1 cellular context compared by ENCODE assay signal in the genomic region with DNA sequence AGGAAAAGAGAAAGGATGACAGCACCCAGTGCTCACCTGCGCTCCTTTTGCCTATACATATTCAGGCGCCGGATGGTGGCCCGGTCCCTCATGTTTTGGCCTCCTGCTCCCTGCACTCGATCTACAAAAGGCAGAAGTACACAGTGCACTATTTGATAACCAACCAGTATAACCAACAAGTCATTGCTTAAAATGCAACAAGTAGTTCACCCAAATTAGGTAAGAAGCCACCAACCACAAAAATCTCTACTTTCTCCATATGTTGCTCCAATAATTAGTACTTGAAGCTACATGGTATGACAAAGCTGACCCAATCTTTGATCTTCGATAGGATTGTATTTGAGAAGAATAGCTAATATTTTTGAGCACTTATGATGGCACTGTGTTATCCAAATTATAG.
TF ChIP-seq lines count a peak whose summit lies in the region.

No MANE protein-coding gene starts in this region.

TF ChIP-seq in endothelial cell of umbilical vein, 7 proteins besides CTCF, POLR2A, EP300 and RAD21:
- TF ChIP-seq MYC (IDR thresholded peaks at IDR 0.05; ENCODE audit: low read depth, low read length) = no peak
- TF ChIP-seq, protein P1, sequence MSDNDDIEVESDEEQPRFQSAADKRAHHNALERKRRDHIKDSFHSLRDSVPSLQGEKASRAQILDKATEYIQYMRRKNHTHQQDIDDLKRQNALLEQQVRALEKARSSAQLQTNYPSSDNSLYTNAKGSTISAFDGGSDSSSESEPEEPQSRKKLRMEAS (IDR thresholded peaks at IDR 0.05; ENCODE audit: insufficient read depth, insufficient read length) = no peak
TF ChIP-seq in endothelial cell of umbilical vein: peak in this region for 0.
